ENCODE assay signal across 1 cellular context in the genomic region with DNA sequence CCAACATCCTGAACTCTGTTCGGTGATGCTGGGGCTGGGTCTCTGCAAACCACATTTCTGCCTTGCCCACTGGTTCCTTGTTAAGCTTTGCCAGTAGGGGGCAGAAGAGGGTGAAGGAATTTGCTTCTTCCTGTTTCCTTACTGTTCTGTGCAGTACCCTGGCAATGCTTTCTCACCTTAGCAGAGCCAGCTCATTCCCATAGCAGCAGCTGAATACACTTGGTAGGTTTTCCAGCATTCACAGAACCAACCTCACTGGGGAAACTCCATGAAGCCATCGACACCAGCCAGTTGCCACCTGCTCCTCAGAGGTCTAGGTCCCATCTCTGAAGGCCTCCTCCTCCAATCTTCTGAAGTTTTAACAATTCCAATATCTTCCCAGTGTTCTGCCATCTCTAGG.
A peak's percentile ranks its signal among the peaks of the same experiment; 100 is the strongest.
TF ChIP-seq lines count a peak whose summit lies in the region.

No MANE protein-coding gene starts in this region.

TF ChIP-seq in GM12878, 131 proteins besides CTCF, POLR2A, EP300 and RAD21 (continued from another document):
- TF ChIP-seq CEBPZ (IDR thresholded peaks at IDR 0.05; ENCODE audit: low read depth, low read length) (no peak), ZZZ3 (IDR thresholded peaks at IDR 0.05; ENCODE audit: control insufficient read depth, insufficient read length, low read depth) (no peak), PAX5 (IDR thresholded peaks at IDR 0.05; ENCODE audit: borderline replicate concordance, low read depth, low read length) (no peak), MTA2 (IDR thresholded peaks at IDR 0.05; ENCODE audit: low read depth) (no peak), ZNF207 (IDR thresholded peaks at IDR 0.05; ENCODE audit: borderline replicate concordance) (no peak), MTA3 (IDR thresholded peaks at IDR 0.05; ENCODE audit: borderline replicate concordance, low read length) (no peak), HDGF (IDR thresholded peaks at IDR 0.05) (no peak), DPF2 (IDR thresholded peaks at IDR 0.05) (0 out of 2 replicates have a peak, but pooled peaks have one; percentile 33), KAT2A (conservative IDR thresholded peaks at IDR 0.05; ENCODE audit: control insufficient read depth, low read depth, low read length) (no peak), NFXL1 (IDR thresholded peaks at IDR 0.05; ENCODE audit: borderline replicate concordance) (no peak), ATF3 (IDR thresholded peaks at IDR 0.05; ENCODE audit: borderline replicate concordance, extremely low read depth, low read depth, low read length) (no peak), ZBED1 (IDR thresholded peaks at IDR 0.05; ENCODE audit: borderline replicate concordance) (no peak), IKZF1 (conservative IDR thresholded peaks at IDR 0.05) (peak; percentile 56), RB1 (IDR thresholded peaks at IDR 0.05; ENCODE audit: borderline replicate concordance) (peak; percentile 50; the same call in 1 of the 2 replicates), SUPT20H (IDR thresholded peaks at IDR 0.05; ENCODE audit: borderline replicate concordance, control insufficient read depth, low read depth, low read length) (no peak), SREBF1 (IDR thresholded peaks at IDR 0.05; ENCODE audit: low read length) (no peak), ZNF622 (IDR thresholded peaks at IDR 0.05) (no peak), RUNX3 (IDR thresholded peaks at IDR 0.05; ENCODE audit: low read length) (peak; percentile 44; the same call in 1 of the 2 replicates), CBX3 (IDR thresholded peaks at IDR 0.05; ENCODE audit: borderline replicate concordance, low read depth) (no peak), CBFB (IDR thresholded peaks at IDR 0.05; ENCODE audit: low read depth) (0 out of 2 replicates have a peak, but pooled peaks have one; percentile 39)
- TF ChIP-seq, protein P1, sequence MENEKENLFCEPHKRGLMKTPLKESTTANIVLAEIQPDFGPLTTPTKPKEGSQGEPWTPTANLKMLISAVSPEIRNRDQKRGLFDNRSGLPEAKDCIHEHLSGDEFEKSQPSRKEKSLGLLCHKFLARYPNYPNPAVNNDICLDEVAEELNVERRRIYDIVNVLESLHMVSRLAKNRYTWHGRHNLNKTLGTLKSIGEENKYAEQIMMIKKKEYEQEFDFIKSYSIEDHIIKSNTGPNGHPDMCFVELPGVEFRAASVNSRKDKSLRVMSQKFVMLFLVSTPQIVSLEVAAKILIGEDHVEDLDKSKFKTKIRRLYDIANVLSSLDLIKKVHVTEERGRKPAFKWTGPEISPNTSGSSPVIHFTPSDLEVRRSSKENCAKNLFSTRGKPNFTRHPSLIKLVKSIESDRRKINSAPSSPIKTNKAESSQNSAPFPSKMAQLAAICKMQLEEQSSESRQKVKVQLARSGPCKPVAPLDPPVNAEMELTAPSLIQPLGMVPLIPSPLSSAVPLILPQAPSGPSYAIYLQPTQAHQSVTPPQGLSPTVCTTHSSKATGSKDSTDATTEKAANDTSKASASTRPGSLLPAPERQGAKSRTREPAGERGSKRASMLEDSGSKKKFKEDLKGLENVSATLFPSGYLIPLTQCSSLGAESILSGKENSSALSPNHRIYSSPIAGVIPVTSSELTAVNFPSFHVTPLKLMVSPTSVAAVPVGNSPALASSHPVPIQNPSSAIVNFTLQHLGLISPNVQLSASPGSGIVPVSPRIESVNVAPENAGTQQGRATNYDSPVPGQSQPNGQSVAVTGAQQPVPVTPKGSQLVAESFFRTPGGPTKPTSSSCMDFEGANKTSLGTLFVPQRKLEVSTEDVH (IDR thresholded peaks at IDR 0.05; ENCODE audit: low read depth, partially characterized antibody) = no peak
- TF ChIP-seq, protein P2, sequence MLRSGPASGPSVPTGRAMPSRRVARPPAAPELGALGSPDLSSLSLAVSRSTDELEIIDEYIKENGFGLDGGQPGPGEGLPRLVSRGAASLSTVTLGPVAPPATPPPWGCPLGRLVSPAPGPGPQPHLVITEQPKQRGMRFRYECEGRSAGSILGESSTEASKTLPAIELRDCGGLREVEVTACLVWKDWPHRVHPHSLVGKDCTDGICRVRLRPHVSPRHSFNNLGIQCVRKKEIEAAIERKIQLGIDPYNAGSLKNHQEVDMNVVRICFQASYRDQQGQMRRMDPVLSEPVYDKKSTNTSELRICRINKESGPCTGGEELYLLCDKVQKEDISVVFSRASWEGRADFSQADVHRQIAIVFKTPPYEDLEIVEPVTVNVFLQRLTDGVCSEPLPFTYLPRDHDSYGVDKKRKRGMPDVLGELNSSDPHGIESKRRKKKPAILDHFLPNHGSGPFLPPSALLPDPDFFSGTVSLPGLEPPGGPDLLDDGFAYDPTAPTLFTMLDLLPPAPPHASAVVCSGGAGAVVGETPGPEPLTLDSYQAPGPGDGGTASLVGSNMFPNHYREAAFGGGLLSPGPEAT (IDR thresholded peaks at IDR 0.05; ENCODE audit: low read depth) = 0 out of 2 replicates have a peak, but pooled peaks have one; percentile 27
